8 cellular contexts compared by ENCODE assay signal in the genomic region with DNA sequence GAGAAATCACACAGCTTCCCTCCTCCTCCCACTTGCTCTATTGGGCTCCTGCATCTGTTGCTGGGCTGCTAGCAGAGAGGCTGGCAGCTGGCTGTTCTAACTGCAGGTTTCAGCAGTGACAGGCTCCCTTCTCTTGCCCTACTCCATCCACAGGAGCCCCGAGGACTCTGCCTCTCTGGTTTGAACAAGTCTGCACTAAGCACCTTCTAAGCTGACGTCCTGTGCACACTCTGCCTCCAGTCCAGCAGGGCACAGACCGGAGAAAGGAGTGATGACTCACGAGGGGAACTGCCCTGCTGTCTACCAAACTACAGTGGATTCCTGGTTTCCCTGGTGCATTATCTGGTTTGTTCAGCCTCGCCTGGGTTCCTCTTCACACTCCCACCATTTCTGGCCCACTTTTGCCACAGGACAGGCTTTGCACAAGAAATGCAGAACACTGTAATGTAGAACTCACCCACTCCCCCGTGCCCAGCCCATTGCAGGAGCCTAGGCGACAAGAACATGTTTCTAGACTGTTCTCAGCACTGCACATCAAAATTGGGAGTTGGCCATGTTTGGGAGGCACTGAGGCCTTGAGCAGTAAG. TPM values are rescaled to one million over a fixed set of nuclear protein-coding genes. Genes with fewer than 3 reads are reported as not detected.
DNase-seq lines count a peak whose midpoint lies in the region; ATAC-seq and TF ChIP-seq lines count a peak whose summit lies in the region.

No MANE protein-coding gene starts in this region.

- no peaks in the 10 kb centered on the region for H3K27me3 ChIP-seq in CD4-positive, alpha-beta T cell (ENCODE audit: control insufficient read depth, insufficient read depth, low read length)
- H3K27me3 ChIP-seq in left lung (no peaks in the 10 kb centered on the region), osteoblast (ENCODE audit: insufficient read depth, low read length) (peaks cover 3% of the 10 kb centered on the region)

- H3K4me1 ChIP-seq in left lung: peaks cover 0 to 71% of the 10 kb centered on the region in 2 donors
- H3K4me1 ChIP-seq in osteoblast (ENCODE audit: insufficient read depth, low read length): no peaks in the 10 kb centered on the region

- H4K20me1 ChIP-seq in osteoblast (ENCODE audit: insufficient read depth, low read length): no peaks in the 10 kb centered on the region

- peaks cover 2% of the 10 kb centered on the region for H3K9me3 Mint-ChIP-seq in CD4-positive, alpha-beta T cell
- peaks cover 9% of the 10 kb centered on the region for H3K9me3 Mint-ChIP-seq in activated naive CD8-positive, alpha-beta T cell (ENCODE audit: low read depth)

- H3K4me3 ChIP-seq in left lung: no peak overlapping the region
- H3K4me3 ChIP-seq in osteoblast (ENCODE audit: insufficient read depth, low read length): no peak overlapping the region

- H3K36me3 Mint-ChIP-seq in CD4-positive, alpha-beta T cell (ENCODE audit: low read depth): peaks cover 4% of the 10 kb centered on the region
- peaks cover 9% of the 10 kb centered on the region for H3K36me3 Mint-ChIP-seq in activated naive CD8-positive, alpha-beta T cell

- no peak for DNase-seq in CD4-positive, alpha-beta T cell
- peak; percentile 81 for DNase-seq in KG1 (lab: John Stamatoyannopoulos, UW)
- DNase-seq in left lung: peak in 1 of 2 donors; percentile 64
- DNase-seq in HuH-7.5 (ENCODE audit: low spot score): no peak
- no peak for DNase-seq in SHP77 treated with DMSO at 0.1 percent for 48 hours (lab: John Stamatoyannopoulos, UW)
- no peak for DNase-seq in osteoblast (ENCODE audit: insufficient read length, low spot score, missing footprints)

- H3K4me1 Mint-ChIP-seq in CD4-positive, alpha-beta T cell (ENCODE audit: low read depth): peaks cover 95% of the 10 kb centered on the region
- peaks cover 94% of the 10 kb centered on the region for H3K4me1 Mint-ChIP-seq in activated naive CD8-positive, alpha-beta T cell (ENCODE audit: low read depth)

- H3K27me3 Mint-ChIP-seq in CD4-positive, alpha-beta T cell: no peaks in the 10 kb centered on the region
- H3K27me3 Mint-ChIP-seq in activated naive CD8-positive, alpha-beta T cell: no peaks in the 10 kb centered on the region

- peaks cover 2% of the 10 kb centered on the region for H3K9me3 ChIP-seq in CD4-positive, alpha-beta T cell (ENCODE audit: control insufficient read depth, low read length)
- H3K9me3 ChIP-seq in left lung: peaks cover 0 to 1% of the 10 kb centered on the region in 2 donors
- no peaks in the 10 kb centered on the region for H3K9me3 ChIP-seq in osteoblast (ENCODE audit: low read depth, low read length)

- no peaks in the 10 kb centered on the region for H3K79me2 ChIP-seq in osteoblast (ENCODE audit: insufficient read depth, low read length)

- peak overlapping the region; percentile 83 for H3K27ac Mint-ChIP-seq in CD4-positive, alpha-beta T cell
- H3K27ac Mint-ChIP-seq in activated naive CD8-positive, alpha-beta T cell: peak overlapping the region; percentile 90

- no peak overlapping the region for H2AFZ ChIP-seq in osteoblast (ENCODE audit: low read length)

- H3K36me3 ChIP-seq in left lung: no peaks in the 10 kb centered on the region
- no peaks in the 10 kb centered on the region for H3K36me3 ChIP-seq in osteoblast (ENCODE audit: insufficient read depth, low read length)

- H3K27ac ChIP-seq in CD4-positive, alpha-beta T cell (ENCODE audit: low read depth, low read length): peak overlapping the region; percentile 17
- peak overlapping the region; percentile 21 to 85 for H3K27ac ChIP-seq in left lung
- no peak overlapping the region for H3K27ac ChIP-seq in osteoblast (ENCODE audit: low read depth, low read length)

- no peak for TF ChIP-seq CTCF in CD4-positive, alpha-beta T cell (IDR thresholded peaks at IDR 0.05)
- TF ChIP-seq CTCF in left lung (IDR thresholded peaks at IDR 0.05) (peak in 1 of 2 donors; percentile 8), osteoblast (IDR thresholded peaks at IDR 0.05; ENCODE audit: extremely low read depth, low read depth, low read length) (no peak)

- no peak overlapping the region for H3K4me2 ChIP-seq in osteoblast (ENCODE audit: insufficient read depth, low read length)

- ATAC-seq in CD4-positive, alpha-beta T cell (ENCODE audit: poor library complexity): peak; percentile 43
- peak; percentile 68 for ATAC-seq in left lung
- no peak for ATAC-seq in GM18498 (IDR thresholded peaks at IDR 0.05; ENCODE audit: unreplicated experiment)

- peak overlapping the region; percentile 39 for H3K4me3 Mint-ChIP-seq in CD4-positive, alpha-beta T cell
- H3K4me3 Mint-ChIP-seq in activated naive CD8-positive, alpha-beta T cell: peak overlapping the region; percentile 31

- intact Hi-C loops in CD4-positive, alpha-beta T cell (cut with DNase I, micrococcal nuclease): no loop called here
- intact Hi-C loops in left lung (cut with DNase I): no loop called here

- POLR2A ChIA-PET in CD4-positive, alpha-beta T cell (lab: Charles Lee): interaction anchor here (0.7 to 1.1 kb wide), 2 partner anchors 9 to 197 kb away, joined by 3 to 4 read pairs; no protein-coding TSS in a partner anchor

- CTCF ChIA-PET in CD4-positive, alpha-beta T cell (lab: Charles Lee): interaction anchor here (0.7 kb wide), 1 partner anchor 24 kb away, joined by 3 read pairs; no protein-coding TSS in a partner anchor

RNA-seq across cellular contexts. Expression of a gene that starts 26.0 kb away (rescaled TPM):
- total RNA-seq in CD4-positive, alpha-beta T cell: 100 to 1,000 TPM; 193 to 203 TPM
- total RNA-seq in left lung (10 to 100 TPM; 21.2 to 56.8 TPM), osteoblast (1.1 TPM in 1 of 2 replicates, not detected in the other)

Comparison
In these comparisons a context has a peak if more than half of its experiments do, and no peak if none do; other contexts are left out.
1. RNA of a gene that starts 26.0 kb away (total RNA-seq): 193 to 203 TPM in CD4-positive, alpha-beta T cell and 21.2 to 56.8 TPM in left lung; 1.1 TPM in osteoblast; every median in the first group is over 10 times any median in the second.